Comparison of ENCODE assay signal across 8 cellular contexts in genomic region chr5:9544502-9545300, GRCh38. TPM values are rescaled to one million over a fixed set of nuclear protein-coding genes. Genes with fewer than 3 reads are reported as not detected.
DNase-seq lines count a peak whose midpoint lies in the region; ATAC-seq and TF ChIP-seq lines count a peak whose summit lies in the region.

No MANE protein-coding gene starts in this region.

- intact Hi-C loops in activated CD4-positive, alpha-beta T cell treated with anti-CD3 and anti-CD28 coated beads, Interleukin-2, amount 10 ng/mL, durations not matched to agents 24 days and 14 days (cut with micrococcal nuclease) = loop anchor here (10.0 kb wide), 2 partner anchors 180 to 1620 kb away; no protein-coding TSS in a partner anchor

- peak; percentile 66 for ATAC-seq in GM21737 (IDR thresholded peaks at IDR 0.05; ENCODE audit: unreplicated experiment)

- H3K9me3 ChIP-seq in MM.1S (replicated peaks; ENCODE audit: insufficient read depth, low read length) = no peaks in the 10 kb centered on the region

- no peak overlapping the region for H3K27ac ChIP-seq in MM.1S (ENCODE audit: low read length)

- DNase-seq in ELR (ENCODE audit: low read depth) (peak; percentile 89), MM.1S (peak; percentile 81), erythroblast (lab: John Stamatoyannopoulos, UW) (peak; percentile 27 to 49), mesothelial cell of epicardium (ENCODE audit: low spot score in 2 of 2, unreplicated experiment in 2 of 2) (peak; percentile 83 to 95), OCI-M2 (lab: John Stamatoyannopoulos, UW; ENCODE audit: unreplicated experiment) (no peak)
- DNase-seq in activated CD4-positive, alpha-beta T cell treated with anti-CD3 and anti-CD28 coated beads, Interleukin-2, amount 10 ng/mL, durations not matched to agents 24 days and 14 days = peak; percentile 76
- peak; percentile 78 for DNase-seq in stimulated activated CD8-positive, alpha-beta memory T cell treated with anti-CD3 and anti-CD28 coated beads, Interleukin-4, amount 100 ng/mL, for 48 hours

- peak; percentile 94 for TF ChIP-seq CTCF in MM.1S (IDR thresholded peaks at IDR 0.05; ENCODE audit: low read length)
- TF ChIP-seq CTCF in mesothelial cell of epicardium (IDR thresholded peaks at IDR 0.05; ENCODE audit: unreplicated experiment) = peak; percentile 96

- no peak for TF ChIP-seq POLR2A in erythroblast (IDR thresholded peaks at IDR 0.05; ENCODE audit: low read length)

- H3K9me3 Mint-ChIP-seq in activated CD4-positive, alpha-beta T cell treated with anti-CD3 and anti-CD28 coated beads, Interleukin-2, amount 10 ng/mL, durations not matched to agents 24 days and 14 days = no peaks in the 10 kb centered on the region
- H3K9me3 Mint-ChIP-seq in mesothelial cell of epicardium = no peaks in the 10 kb centered on the region

- H2AFZ ChIP-seq in MM.1S (ENCODE audit: low read length) = peak overlapping the region; percentile 73

- no peaks in the 10 kb centered on the region for H4K20me1 ChIP-seq in MM.1S (ENCODE audit: insufficient read depth, low read length)

- H3K27me3 Mint-ChIP-seq in activated CD4-positive, alpha-beta T cell treated with anti-CD3 and anti-CD28 coated beads, Interleukin-2, amount 10 ng/mL, durations not matched to agents 24 days and 14 days = peaks cover 23% of the 10 kb centered on the region
- no peaks in the 10 kb centered on the region for H3K27me3 Mint-ChIP-seq in mesothelial cell of epicardium (ENCODE audit: low read depth)

- H3K27ac Mint-ChIP-seq in activated CD4-positive, alpha-beta T cell treated with anti-CD3 and anti-CD28 coated beads, Interleukin-2, amount 10 ng/mL, durations not matched to agents 24 days and 14 days = no peak overlapping the region
- H3K27ac Mint-ChIP-seq in mesothelial cell of epicardium = peak overlapping the region; percentile 59

- H3K9me2 ChIP-seq in MM.1S (replicated peaks; ENCODE audit: insufficient read depth, low read length) = no peaks in the 10 kb centered on the region

- peak overlapping the region; percentile 78 for H3K4me3 ChIP-seq in MM.1S (ENCODE audit: low read length)

- H3K9ac ChIP-seq in MM.1S (ENCODE audit: low read length) = peak overlapping the region; percentile 46; the same call in 1 of the 2 replicates

- H3K36me3 ChIP-seq in MM.1S (replicated peaks; ENCODE audit: insufficient read depth, low read length) = no peaks in the 10 kb centered on the region

- no peaks in the 10 kb centered on the region for H3K36me3 Mint-ChIP-seq in activated CD4-positive, alpha-beta T cell treated with anti-CD3 and anti-CD28 coated beads, Interleukin-2, amount 10 ng/mL, durations not matched to agents 24 days and 14 days (ENCODE audit: low read depth)
- peaks cover 10% of the 10 kb centered on the region for H3K36me3 Mint-ChIP-seq in mesothelial cell of epicardium

- peaks cover 11% of the 10 kb centered on the region; the same call in 1 of the 2 replicates for H3K4me1 ChIP-seq in MM.1S (ENCODE audit: low read length)

- peaks cover 22% of the 10 kb centered on the region for H3K79me2 ChIP-seq in MM.1S (ENCODE audit: low read length)

- H3K27me3 ChIP-seq in MM.1S (replicated peaks; ENCODE audit: insufficient read depth, low read length) = no peaks in the 10 kb centered on the region

- H3K4me3 Mint-ChIP-seq in activated CD4-positive, alpha-beta T cell treated with anti-CD3 and anti-CD28 coated beads, Interleukin-2, amount 10 ng/mL, durations not matched to agents 24 days and 14 days = peak overlapping the region; percentile 44
- H3K4me3 Mint-ChIP-seq in mesothelial cell of epicardium = peak overlapping the region; percentile 82

- H3K4me1 Mint-ChIP-seq in activated CD4-positive, alpha-beta T cell treated with anti-CD3 and anti-CD28 coated beads, Interleukin-2, amount 10 ng/mL, durations not matched to agents 24 days and 14 days = no peaks in the 10 kb centered on the region
- H3K4me1 Mint-ChIP-seq in mesothelial cell of epicardium = peaks cover 23% of the 10 kb centered on the region

- H3K4me2 ChIP-seq in MM.1S (ENCODE audit: low read depth, low read length) = peak overlapping the region; percentile 81

- no peaks in the 10 kb centered on the region for H3F3A ChIP-seq in MM.1S (ENCODE audit: insufficient read depth, low read length)

RNA-seq across cellular contexts. Expression of gene SEMA5A, which starts 1.2 kb away (rescaled TPM):
- total RNA-seq in activated CD4-positive, alpha-beta T cell treated with anti-CD3 and anti-CD28 coated beads, Interleukin-2, amount 10 ng/mL, durations not matched to agents 24 days and 14 days = not detected in 2 replicates
- 20.0 to 26.7 TPM (median 23.1 TPM) in 3 replicates for total RNA-seq in mesothelial cell of epicardium

Comparison
In these comparisons a context has a peak if more than half of its experiments do, and no peak if none do; other contexts are left out.
1. RNA of gene SEMA5A, which starts 1.2 kb away (total RNA-seq): 20.0 to 26.7 TPM in mesothelial cell of epicardium; not detected in activated CD4-positive, alpha-beta T cell treated with anti-CD3 and anti-CD28 coated beads, Interleukin-2, amount 10 ng/mL, durations not matched to agents 24 days and 14 days; every median in the first group is over 10 times any median in the second.